In genomic region chr2:201233192-201234166, GRCh38 we compare ENCODE assay signal across 9 cellular contexts. TPM values are rescaled to one million over a fixed set of nuclear protein-coding genes. Genes with fewer than 3 reads are reported as not detected.
DNase-seq lines count a peak whose midpoint lies in the region; TF ChIP-seq lines count a peak whose summit lies in the region.
"Had no signal": no experiment of that assay in that cellular context is flagged by ENCODE, and none has a peak within 500 bp of the region (broad histone marks: within the 10 kb centered on the region; RNA-seq: fewer than 3 reads in every experiment).

No MANE protein-coding gene starts in this region.

- POLR2A ChIA-PET in HEK293 (lab: Yijun Ruan, JAX): no interaction called here

- no peaks in the 10 kb centered on the region for H3K27me3 Mint-ChIP-seq in activated naive CD4-positive, alpha-beta T cell treated with anti-CD3 and anti-CD28 coated beads, Interleukin-2, amount 10 ng/mL, durations not matched to agents 7 days and 5 days
- peaks cover 2 to 4% (median 4%) of the 10 kb centered on the region in 3 donors for H3K27me3 Mint-ChIP-seq in immature natural killer cell (ENCODE audit: low read depth in 3 of 3)

- H3K27ac Mint-ChIP-seq in activated naive CD4-positive, alpha-beta T cell treated with anti-CD3 and anti-CD28 coated beads, Interleukin-2, amount 10 ng/mL, durations not matched to agents 7 days and 5 days: peak overlapping the region; percentile 97
- H3K27ac Mint-ChIP-seq in immature natural killer cell: peak overlapping the region; percentile 93 to 99 (median 98)

- H3K27ac ChIP-seq in HEK293 (ENCODE audit: extremely low read depth, low read depth, low read length): peak overlapping the region; percentile 11; the same call in 1 of the 2 replicates

- peak overlapping the region; percentile 98 for H3K4me3 Mint-ChIP-seq in activated naive CD4-positive, alpha-beta T cell treated with anti-CD3 and anti-CD28 coated beads, Interleukin-2, amount 10 ng/mL, durations not matched to agents 7 days and 5 days
- peak overlapping the region; percentile 91 to 98 (median 93) for H3K4me3 Mint-ChIP-seq in immature natural killer cell
- H3K4me3 Mint-ChIP-seq: nephron had no signal

- H3K4me3 ChIP-seq in HEK293 (ENCODE audit: low read depth, low read length) (no peak overlapping the region), MG63 (peak overlapping the region; percentile 44)

- CTCF ChIA-PET in HEK293 (lab: Yijun Ruan, JAX): interaction anchor here (0.6 to 2.7 kb wide), 26 partner anchors 14 to 866 kb away, joined by 3 to 53 read pairs (median 5); partner anchors contain the start of gene CASP10
- CTCF ChIA-PET in activated naive CD4-positive, alpha-beta T cell treated with anti-CD3 and anti-CD28 coated beads, Interleukin-2, amount 10 ng/mL, durations not matched to agents 7 days and 5 days (lab: Charles Lee): interaction anchor here (0.7 to 4.4 kb wide), 25 partner anchors 9 to 332 kb away, joined by 3 to 202 read pairs (median 7); partner anchors contain the start of genes CASP10, CASP8, CFLAR and ORC2

- TF ChIP-seq CTCF in GM12872 (IDR thresholded peaks at IDR 0.05; ENCODE audit: insufficient read depth, low read depth, low read length) (0 out of 3 replicates have a peak, but pooled peaks have one; percentile 1), HEK293 (tag by site-specific recombination; IDR thresholded peaks at IDR 0.05) (no peak)

- H3K36me3 Mint-ChIP-seq in activated naive CD4-positive, alpha-beta T cell treated with anti-CD3 and anti-CD28 coated beads, Interleukin-2, amount 10 ng/mL, durations not matched to agents 7 days and 5 days: peaks cover 33% of the 10 kb centered on the region
- peaks cover 8 to 11% (median 9%) of the 10 kb centered on the region in 3 donors for H3K36me3 Mint-ChIP-seq in immature natural killer cell

- no peaks in the 10 kb centered on the region for H3K9me3 ChIP-seq in HEK293 (ENCODE audit: control insufficient read depth, insufficient read depth, low read depth, low read length)
- H3K9me3 ChIP-seq in MG63: no peaks in the 10 kb centered on the region

- H3K36me3 ChIP-seq in HEK293 (ENCODE audit: control insufficient read depth in 2 of 2, insufficient read depth in 1 of 2, low read length in 2 of 2) (peaks cover 0 to 7% of the 10 kb centered on the region in 2 experiments; a peak in 1 of 3 replicates), MG63 (no peaks in the 10 kb centered on the region)

- H3K9me3 Mint-ChIP-seq in activated naive CD4-positive, alpha-beta T cell treated with anti-CD3 and anti-CD28 coated beads, Interleukin-2, amount 10 ng/mL, durations not matched to agents 7 days and 5 days: no peaks in the 10 kb centered on the region
- no peaks in the 10 kb centered on the region for H3K9me3 Mint-ChIP-seq in immature natural killer cell

- no peaks in the 10 kb centered on the region for H3K4me1 ChIP-seq in HEK293 (ENCODE audit: control insufficient read depth, insufficient read depth, low read length)

- no peaks in the 10 kb centered on the region for H3K27me3 ChIP-seq in MG63

- peaks cover 68% of the 10 kb centered on the region for H3K4me1 Mint-ChIP-seq in activated naive CD4-positive, alpha-beta T cell treated with anti-CD3 and anti-CD28 coated beads, Interleukin-2, amount 10 ng/mL, durations not matched to agents 7 days and 5 days
- peaks cover 77 to 95% of the 10 kb centered on the region in 2 donors for H3K4me1 Mint-ChIP-seq in immature natural killer cell

- in situ Hi-C loops in SK-MEL-5 (cut with HindIII; ENCODE audit: low pct_unique_long_range_greater_than_20kb, low sequenced_read_pairs): no loop called here

- DNase-seq in MG63 (peak; percentile 70), SK-MEL-5 (ENCODE audit: low read depth, low spot score) (peak; percentile 90), immature natural killer cell (peak; percentile 87), SK-N-DZ (ENCODE audit: low spot score) (no peak)
- peak; percentile 94 for DNase-seq in activated naive CD4-positive, alpha-beta T cell treated with anti-CD3 and anti-CD28 coated beads, Interleukin-2, amount 10 ng/mL, durations not matched to agents 7 days and 5 days
- DNase-seq in stimulated activated CD4-positive, alpha-beta T cell treated with anti-CD3 and anti-CD28 coated beads, Interleukin-4, amount 100 ng/mL, for 48 hours (ENCODE audit: low read depth in 2 of 2): peak; percentile 76 to 87

TF ChIP-seq in HEK293, 187 proteins besides CTCF, POLR2A, EP300 and RAD21 (continues in another document):
- no peak for TF ChIP-seq ZNF704 (tag by site-specific recombination; IDR thresholded peaks at IDR 0.05)
- TF ChIP-seq ZNF501 (tag by site-specific recombination; IDR thresholded peaks at IDR 0.05): no peak
- TF ChIP-seq KLF17 (tag by site-specific recombination; IDR thresholded peaks at IDR 0.05): no peak
- no peak for TF ChIP-seq ZBTB8A (tag by site-specific recombination; IDR thresholded peaks at IDR 0.05)
- no peak for TF ChIP-seq ZNF169 (tag by site-specific recombination; IDR thresholded peaks at IDR 0.05)
- no peak for TF ChIP-seq ZNF791 (tag by site-specific recombination; IDR thresholded peaks at IDR 0.05)
- TF ChIP-seq ZNF37A (tag by site-specific recombination; IDR thresholded peaks at IDR 0.05): no peak
- TF ChIP-seq ZNF76 (tag by site-specific recombination; IDR thresholded peaks at IDR 0.05; ENCODE audit: borderline replicate concordance, low read depth): no peak
- TF ChIP-seq GLIS2 (tag by site-specific recombination; IDR thresholded peaks at IDR 0.05): no peak
- peak; percentile 73 for TF ChIP-seq PRDM1 (tag by site-specific recombination; IDR thresholded peaks at IDR 0.05)
- peak; percentile 73 for TF ChIP-seq SP2 (tag by site-specific recombination; IDR thresholded peaks at IDR 0.05)
- no peak for TF ChIP-seq ZNF473 (tag by site-specific recombination; IDR thresholded peaks at IDR 0.05)
- 0 out of 2 replicates have a peak, but pooled peaks have one; percentile 16 for TF ChIP-seq ZNF24 (tag by site-specific recombination; IDR thresholded peaks at IDR 0.05)
- no peak for TF ChIP-seq YY1 (tag by site-specific recombination; IDR thresholded peaks at IDR 0.05)
- TF ChIP-seq ZNF335 (tag by site-specific recombination; conservative IDR thresholded peaks at IDR 0.05): peak; percentile 89
- peak; percentile 91 for TF ChIP-seq KLF10 (tag by site-specific recombination; IDR thresholded peaks at IDR 0.05)
- TF ChIP-seq ZNF148 (tag by site-specific recombination; IDR thresholded peaks at IDR 0.05; ENCODE audit: borderline replicate concordance): no peak
- no peak for TF ChIP-seq ZNF48 (tag by site-specific recombination; IDR thresholded peaks at IDR 0.05)

RNA-seq across cellular contexts. Expression of gene CASP8, which starts 26.9 kb away (rescaled TPM):
- total RNA-seq in MG63 (2014; rRNA removed; shearing (Covaris generic); ENCODE audit: low replicate concordance): 16.3 and 23.7 TPM in 2 replicates
- total RNA-seq in SK-MEL-5 (2014; rRNA removed; shearing (Covaris generic)): 25.3 and 29.6 TPM in 2 replicates
- polyA plus RNA-seq in SK-MEL-5 (2015; cell fraction: cytosol; rRNA removed): 24.4 and 27.7 TPM in 2 replicates
- polyA plus RNA-seq in SK-MEL-5 (2015; cell fraction: nucleus; rRNA removed): 70.3 and 70.8 TPM in 2 replicates
- 100 to 1,000 TPM in 1 of 3 donors, 10 to 100 TPM in 2; 20.2 to 116 (median 28.0) TPM for polyA plus RNA-seq in immature natural killer cell
- polyA plus RNA-seq in SK-N-DZ (2014; cell fraction: cytosol; rRNA removed): 0.23 TPM in 1 of 2 replicates, not detected in the other
- polyA plus RNA-seq in SK-N-DZ (2014; cell fraction: nucleus; rRNA removed): 0.65 TPM in 1 of 2 replicates, not detected in the other

RNA-seq across cellular contexts. Expression of gene CASP10, which starts 50.5 kb away (rescaled TPM):
- 0.91 and 4.7 TPM in 2 replicates for total RNA-seq in MG63 (2014; rRNA removed; shearing (Covaris generic); ENCODE audit: low replicate concordance)
- 4.1 and 4.6 TPM in 2 replicates for total RNA-seq in SK-MEL-5 (2014; rRNA removed; shearing (Covaris generic))
- polyA plus RNA-seq in SK-MEL-5 (2015; cell fraction: cytosol; rRNA removed): 3.3 and 4.0 TPM in 2 replicates
- polyA plus RNA-seq in SK-MEL-5 (2015; cell fraction: nucleus; rRNA removed): 8.2 and 10.8 TPM in 2 replicates
- polyA plus RNA-seq in immature natural killer cell: 10 to 100 TPM; 13.5 to 37.4 (median 19.8) TPM
- polyA plus RNA-seq in SK-N-DZ (2014; cell fraction: cytosol; rRNA removed): not detected in 2 replicates
- not detected in 2 replicates for polyA plus RNA-seq in SK-N-DZ (2014; cell fraction: nucleus; rRNA removed)
